In genomic region chr1:247131236-247131635, GRCh38 we compare ENCODE assay signal across 18 cellular contexts. TPM values are rescaled to one million over a fixed set of nuclear protein-coding genes. Genes with fewer than 3 reads are reported as not detected.
DNase-seq lines count a peak whose midpoint lies in the region; FAIRE-seq and TF ChIP-seq lines count a peak whose summit lies in the region.
"Had no signal": no experiment of that assay in that cellular context is flagged by ENCODE, and none has a peak within 500 bp of the region (broad histone marks: within the 10 kb centered on the region; RNA-seq: fewer than 3 reads in every experiment).

No MANE protein-coding gene starts in this region.

- H3K4ac ChIP-seq in H1 (replicated peaks; ENCODE audit: insufficient read length, low read depth, low read length), result no peak overlapping the region

- no peak for TF ChIP-seq CTCF in H1 (IDR thresholded peaks at IDR 0.05; ENCODE audit: control extremely low read depth in 1 of 3, insufficient read depth in 1 of 3, low read depth in 1 of 3, low read length in 3 of 3)
- no peak for TF ChIP-seq CTCF in GM13976 (IDR thresholded peaks at IDR 0.05; ENCODE audit: borderline replicate concordance, control extremely low read depth, extremely low read depth, insufficient read depth, missing control alignments)
- no peak for TF ChIP-seq CTCF in A673 (conservative IDR thresholded peaks at IDR 0.05; ENCODE audit: low read depth, low read length)

- no peak overlapping the region for H2AFZ ChIP-seq in H1 (ENCODE audit: low read length)
- H2AFZ ChIP-seq: GM23338 had no signal

- no peaks in the 10 kb centered on the region for H3K4me1 ChIP-seq in BLaER1 treated with 17β-estradiol and CSF1 and Interleukin-3, amounts not matched to agents 10 nM and 100 nM
- H3K4me1 ChIP-seq in H1 (replicated peaks in 1 of 4; ENCODE audit: control insufficient read depth in 3 of 4, insufficient read depth in 4 of 4, low read length in 3 of 4) (peaks cover 0 to 3% (median 0%) of the 10 kb centered on the region in 4 experiments; a peak in 1 of 7 replicates), A673 (ENCODE audit: insufficient read depth, low read length, poor library complexity, severe bottlenecking) (no peaks in the 10 kb centered on the region)
- H3K4me1 ChIP-seq: HAP-1 had no signal

- no peak overlapping the region for H3K14ac ChIP-seq in H1 (ENCODE audit: insufficient read length)

- intact Hi-C loops in A673 (cut with micrococcal nuclease; ENCODE audit: unreplicated experiment), result no loop called here

- no peak for TF ChIP-seq EP300 in H1 (IDR thresholded peaks at IDR 0.05; ENCODE audit: borderline replicate concordance in 1 of 2, low read depth in 2 of 2, low read length in 2 of 2)

- H3K27me3 ChIP-seq in BLaER1 treated with 17β-estradiol and CSF1 and Interleukin-3, amounts not matched to agents 10 nM and 100 nM, result no peaks in the 10 kb centered on the region
- no peaks in the 10 kb centered on the region for H3K27me3 ChIP-seq in H1 (replicated peaks in 1 of 4; ENCODE audit: control insufficient read depth in 3 of 4, extremely low read depth in 1 of 4, insufficient read depth in 3 of 4, low read length in 3 of 4)
- H3K27me3 ChIP-seq in A673 (replicated peaks; ENCODE audit: insufficient read depth, low read depth, low read length, poor library complexity), result no peaks in the 10 kb centered on the region

- no peak overlapping the region for H4K5ac ChIP-seq in H1 (ENCODE audit: insufficient read length, low read depth, low read length)

- H3K79me2 ChIP-seq in H1 (ENCODE audit: control insufficient read depth in 1 of 2, insufficient read depth in 2 of 2, low read length in 2 of 2), result peaks cover 0 to 15% of the 10 kb centered on the region in 2 experiments; a peak in 2 of 4 replicates

- 0 out of 2 replicates have a peak, but pooled peaks cover 2% of the 10 kb centered on the region for H3K79me1 ChIP-seq in H1 (ENCODE audit: low read depth, low read length)

- no peak for TF ChIP-seq RAD21 in H1 (IDR thresholded peaks at IDR 0.05 in 1 of 2, conservative IDR thresholded peaks at IDR 0.05 in 1 of 2; ENCODE audit: low read depth in 2 of 2, low read length in 2 of 2)

- H3K23me2 ChIP-seq in H1 (ENCODE audit: low read depth, low read length), result no peaks in the 10 kb centered on the region

- H3K23ac ChIP-seq in H1 (ENCODE audit: insufficient read length), result no peak overlapping the region

- DNase-seq in NCI-H524 treated with DMSO at 0.1 percent for 48 hours (lab: John Stamatoyannopoulos, UW) (peak; percentile 63), H1 (ENCODE audit: low read depth in 1 of 2, low spot score in 2 of 2) (no peak), GM13976 (ENCODE audit: low spot score) (no peak), A673 (ENCODE audit: low spot score) (no peak)
- DNase-seq in stimulated activated naive CD4-positive, alpha-beta T cell (lab: John Stamatoyannopoulos, UW), result no peak
- DNase-seq: C1 segment of cervical spinal cord; Calu3; CD4-positive, alpha-beta memory T cell; COR-L47; DMS153; DND-41; HFFc6 had no signal

- H3K4me3 ChIP-seq in BLaER1 treated with 17β-estradiol and CSF1 and Interleukin-3, amounts not matched to agents 10 nM and 100 nM, result peak overlapping the region in 9 of 10 experiments; percentile 12 to 49 (median 37); a peak in 12 of 20 replicates
- H3K4me3 ChIP-seq in H1 (ENCODE audit: extremely low read depth in 1 of 4, insufficient read depth in 2 of 4, low read depth in 3 of 4, low read length in 4 of 4) (no peak overlapping the region), A673 (ENCODE audit: low read depth, low read length, poor library complexity, severe bottlenecking) (no peak overlapping the region)
- H3K4me3 ChIP-seq: GM23338, HAP-1 had no signal

- H2BK15ac ChIP-seq in H1 (ENCODE audit: low read length), result no peak overlapping the region

- H4K8ac ChIP-seq in H1 (ENCODE audit: extremely low read depth, insufficient read depth, low read length), result 0 out of 2 replicates have a peak overlapping the region, but pooled peaks have one; percentile 11

- H4K91ac ChIP-seq in H1 (replicated peaks; ENCODE audit: insufficient read length, low read length), result no peak overlapping the region

- H3K36me3 ChIP-seq in BLaER1 treated with 17β-estradiol and CSF1 and Interleukin-3, amounts not matched to agents 10 nM and 100 nM, result peaks cover 64 to 66% (median 65%) of the 10 kb centered on the region in 11 experiments
- peaks cover 2 to 44% (median 11%) of the 10 kb centered on the region in 4 experiments; a peak in 6 of 8 replicates for H3K36me3 ChIP-seq in H1 (ENCODE audit: control insufficient read depth in 2 of 4, insufficient read depth in 4 of 4, low read length in 3 of 4)
- peaks cover 19% of the 10 kb centered on the region for H3K36me3 ChIP-seq in A673 (ENCODE audit: insufficient read depth, low read length, poor library complexity, severe bottlenecking)

- CTCF ChIA-PET in H1 (lab: Charles Lee; ENCODE audit: partially characterized antibody) (interaction anchor here (2.7 to 3.1 kb wide), 2 partner anchors 12 to 15 kb away, joined by 8 to 9 read pairs; no protein-coding TSS in a partner anchor), A673 (lab: Charles Lee) (no interaction called here)

- no peak overlapping the region for H3K18ac ChIP-seq in H1 (ENCODE audit: extremely low read depth, low read length)

- H3K4me2 ChIP-seq in BLaER1 treated with 17β-estradiol and CSF1 and Interleukin-3, amounts not matched to agents 10 nM and 100 nM, result no peak overlapping the region
- no peak overlapping the region for H3K4me2 ChIP-seq in H1 (ENCODE audit: insufficient read depth in 1 of 2, low read depth in 2 of 2, low read length in 2 of 2)
- H3K4me2 ChIP-seq: GM23338 had no signal

- peaks cover 0 to 45% (median 15%) of the 10 kb centered on the region in 11 experiments; a peak in 14 of 22 replicates for H4K20me1 ChIP-seq in BLaER1 treated with 17β-estradiol and CSF1 and Interleukin-3, amounts not matched to agents 10 nM and 100 nM
- no peaks in the 10 kb centered on the region for H4K20me1 ChIP-seq in H1 (replicated peaks in 1 of 2; ENCODE audit: control insufficient read depth in 1 of 2, insufficient read depth in 2 of 2, low read length in 2 of 2)

- H3K9ac ChIP-seq in BLaER1 treated with 17β-estradiol and CSF1 and Interleukin-3, amounts not matched to agents 10 nM and 100 nM, result no peak overlapping the region
- no peak overlapping the region for H3K9ac ChIP-seq in H1 (replicated peaks in 1 of 4; ENCODE audit: extremely low read depth in 1 of 4, low read depth in 3 of 4, low read length in 3 of 4)

- WGBS in H1 (ENCODE audit: extremely low coverage in 1 of 2, insufficient coverage in 1 of 2, insufficient read length in 1 of 2, insufficient replicate concordance in 2 of 2, low coverage in 1 of 2, low lambda C conversion rate in 2 of 2, missing lambda C conversion rate in 1 of 2), 2 experiments, result 84% methylated on average over 6 of the region's 10 CpGs; no CpG with 5 or more reads in 1 of the 2 experiments

- no peak overlapping the region for H2BK12ac ChIP-seq in H1 (ENCODE audit: low read depth, low read length)

- POLR2A ChIA-PET in H1 (lab: Charles Lee; ENCODE audit: partially characterized antibody) (interaction anchor here (0.7 kb wide), 1 partner anchor 36 kb away, joined by 3 read pairs; no protein-coding TSS in a partner anchor), A673 (lab: Charles Lee; ENCODE audit: low non-redundant PET) (no interaction called here)

- no peak overlapping the region for H2AK5ac ChIP-seq in H1 (ENCODE audit: low read depth, low read length)

- H2BK20ac ChIP-seq in H1 (ENCODE audit: low read length), result no peak overlapping the region

- H2BK120ac ChIP-seq in H1 (replicated peaks; ENCODE audit: low read depth, low read length), result no peak overlapping the region

- H3K56ac ChIP-seq in H1 (replicated peaks; ENCODE audit: insufficient read length, low read depth, low read length), result no peak overlapping the region

- in situ Hi-C loops in GM13976 (cut with MboI; ENCODE audit: low sequenced_read_pairs, unreplicated experiment), result no loop called here

- FAIRE-seq in H1 (lab: Jason Lieb, UNC), result no peak
- FAIRE-seq: G401.6, GM12892, H54 had no signal

- H3K9me3 ChIP-seq in BLaER1 treated with 17β-estradiol and CSF1 and Interleukin-3, amounts not matched to agents 10 nM and 100 nM (replicated peaks in 1 of 11), result peaks cover 65 to 66% (median 66%) of the 10 kb centered on the region in 11 experiments
- H3K9me3 ChIP-seq in H1 (ENCODE audit: insufficient read depth in 2 of 2, low read depth in 1 of 2, low read length in 1 of 2) (peaks cover 36% of the 10 kb centered on the region in 2 experiments), A673 (ENCODE audit: low read depth, low read length, poor library complexity, severe bottlenecking) (peaks cover 46% of the 10 kb centered on the region)

- TF ChIP-seq POLR2A in H1 (IDR thresholded peaks at IDR 0.05; ENCODE audit: control extremely low read depth in 1 of 2, low read depth in 2 of 2, low read length in 2 of 2), result no peak

- H3K27ac ChIP-seq in BLaER1 treated with 17β-estradiol and CSF1 and Interleukin-3, amounts not matched to agents 10 nM and 100 nM, result no peak overlapping the region
- H3K27ac ChIP-seq in H1 (ENCODE audit: low read depth, low read length) (no peak overlapping the region), A673 (ENCODE audit: low read depth, low read length, poor library complexity, severe bottlenecking) (no peak overlapping the region)

- H2BK5ac ChIP-seq in H1 (ENCODE audit: low read depth, low read length), result no peak overlapping the region

- BruUV-seq in A673 (replicated peaks; lab: Mats Ljungman, UMichigan), result no TSS peak

RNA-seq across cellular contexts. Expression of gene ZNF669, which starts 27.1 kb away (rescaled TPM):
- 19.6 and 20.3 TPM in 2 replicates for total RNA-seq in H1 (2021; fragmentation: NEBNext Ultra II Directional; extraction: Animal tissue kit (Norgen Biotek cat#: 25700))
- 3.8 and 4.8 TPM in 2 replicates for polyA plus RNA-seq in H1 (2011; rRNA removed)
- polyA plus RNA-seq in H1 (2011; cell fraction: cytosol; rRNA removed), result 6.7 TPM
- 4.8 TPM for polyA plus RNA-seq in H1 (2011; cell fraction: nucleus; rRNA removed)
- 7.8 to 11.6 TPM (median 9.9 TPM) in 4 replicates for polyA plus RNA-seq in H1 (2012, experiment 1 of 2)
- polyA plus RNA-seq in H1 (2012, experiment 2 of 2), result 2.4 TPM
- 12.2 TPM for polyA plus RNA-seq in H1 (2013, experiment 1 of 2)
- 14.2 TPM for polyA plus RNA-seq in H1 (2013, experiment 2 of 2)
- 10.3 and 12.9 TPM in 2 replicates for polyA minus RNA-seq in H1 (2011; rRNA and poly(A)+ RNA removed)
- polyA minus RNA-seq in H1 (2011; cell fraction: cytosol; rRNA and poly(A)+ RNA removed), result 11.7 TPM
- polyA minus RNA-seq in H1 (2011; cell fraction: nucleus; rRNA and poly(A)+ RNA removed), result 17.2 TPM
- 10.3 and 13.3 TPM in 2 replicates for total RNA-seq in A673 (2021)

RNA-seq across cellular contexts. Expression of gene ZNF124, which starts 40.6 kb away (rescaled TPM):
- total RNA-seq in H1 (2021; fragmentation: NEBNext Ultra II Directional; extraction: Animal tissue kit (Norgen Biotek cat#: 25700)), result 35.6 and 39.9 TPM in 2 replicates
- 3.6 and 4.6 TPM in 2 replicates for polyA plus RNA-seq in H1 (2011; rRNA removed)
- 7.7 TPM for polyA plus RNA-seq in H1 (2011; cell fraction: cytosol; rRNA removed)
- 6.3 TPM for polyA plus RNA-seq in H1 (2011; cell fraction: nucleus; rRNA removed)
- 6.2 to 11.4 TPM (median 8.8 TPM) in 4 replicates for polyA plus RNA-seq in H1 (2012, experiment 1 of 2)
- 0.97 TPM for polyA plus RNA-seq in H1 (2012, experiment 2 of 2)
- polyA plus RNA-seq in H1 (2013, experiment 1 of 2), result 14.6 TPM
- 13.8 TPM for polyA plus RNA-seq in H1 (2013, experiment 2 of 2)
- 40.8 and 66.4 TPM in 2 replicates for polyA minus RNA-seq in H1 (2011; rRNA and poly(A)+ RNA removed)
- polyA minus RNA-seq in H1 (2011; cell fraction: cytosol; rRNA and poly(A)+ RNA removed), result 16.7 TPM
- polyA minus RNA-seq in H1 (2011; cell fraction: nucleus; rRNA and poly(A)+ RNA removed), result 119 TPM
- 34.7 TPM in 2 replicates for total RNA-seq in A673 (2021)

RNA-seq across cellular contexts. Expression of gene ZNF670, which starts 52.6 kb away (rescaled TPM):
- total RNA-seq in H1 (2021; fragmentation: NEBNext Ultra II Directional; extraction: Animal tissue kit (Norgen Biotek cat#: 25700)), result 11.7 and 15.4 TPM in 2 replicates
- 1.5 and 2.8 TPM in 2 replicates for polyA plus RNA-seq in H1 (2011; rRNA removed)
- 3.9 TPM for polyA plus RNA-seq in H1 (2011; cell fraction: cytosol; rRNA removed)
- polyA plus RNA-seq in H1 (2011; cell fraction: nucleus; rRNA removed), result 0.97 TPM
- 5.4 to 9.7 TPM (median 5.7 TPM) in 4 replicates for polyA plus RNA-seq in H1 (2012, experiment 1 of 2)
- 0.46 TPM for polyA plus RNA-seq in H1 (2012, experiment 2 of 2)
- polyA plus RNA-seq in H1 (2013, experiment 1 of 2), result 6.3 TPM
- 6.7 TPM for polyA plus RNA-seq in H1 (2013, experiment 2 of 2)
- 5.4 and 9.3 TPM in 2 replicates for polyA minus RNA-seq in H1 (2011; rRNA and poly(A)+ RNA removed)
- polyA minus RNA-seq in H1 (2011; cell fraction: cytosol; rRNA and poly(A)+ RNA removed), result 5.1 TPM
- 7.4 TPM for polyA minus RNA-seq in H1 (2011; cell fraction: nucleus; rRNA and poly(A)+ RNA removed)
- 5.9 and 6.5 TPM in 2 replicates for total RNA-seq in A673 (2021)

Comparison
In these comparisons a context has a peak if more than half of its experiments do, and no peak if none do; other contexts are left out.
1. H3K4me3 ChIP-seq: peak in BLaER1 treated with 17β-estradiol and CSF1 and Interleukin-3, amounts not matched to agents 10 nM and 100 nM (9 of 10); none in H1 (0 of 4) and A673 (single experiment).